In genomic region chr1:233790662-233791371, GRCh38 we compare ENCODE assay signal across 8 cellular contexts.
DNase-seq lines count a peak whose midpoint lies in the region; ATAC-seq and TF ChIP-seq lines count a peak whose summit lies in the region.

No MANE protein-coding gene starts in this region.

- no peak overlapping the region for H3K27ac Mint-ChIP-seq in activated CD4-positive, alpha-beta T cell treated with anti-CD3 and anti-CD28 coated beads, Interleukin-2, amount 10 ng/mL, durations not matched to agents 24 days and 14 days
- H3K27ac Mint-ChIP-seq in type B pancreatic cell: no peak overlapping the region

- TF ChIP-seq CTCF in type B pancreatic cell (conservative IDR thresholded peaks at IDR 0.05): peak; percentile 94

- ATAC-seq in GM19043 (IDR thresholded peaks at IDR 0.05; ENCODE audit: low read depth, unreplicated experiment): peak; percentile 78
- peak; percentile 94 for ATAC-seq in HG03342 (IDR thresholded peaks at IDR 0.05; ENCODE audit: unreplicated experiment)

- no peak for TF ChIP-seq POLR2A in erythroblast (IDR thresholded peaks at IDR 0.05; ENCODE audit: low read length)

- H3K4me1 Mint-ChIP-seq in activated CD4-positive, alpha-beta T cell treated with anti-CD3 and anti-CD28 coated beads, Interleukin-2, amount 10 ng/mL, durations not matched to agents 24 days and 14 days: no peaks in the 10 kb centered on the region
- no peaks in the 10 kb centered on the region for H3K4me1 Mint-ChIP-seq in type B pancreatic cell (ENCODE audit: unreplicated experiment)

- no peak overlapping the region for H3K4me3 Mint-ChIP-seq in activated CD4-positive, alpha-beta T cell treated with anti-CD3 and anti-CD28 coated beads, Interleukin-2, amount 10 ng/mL, durations not matched to agents 24 days and 14 days
- H3K4me3 Mint-ChIP-seq in type B pancreatic cell: no peak overlapping the region

- no peaks in the 10 kb centered on the region for H3K36me3 Mint-ChIP-seq in activated CD4-positive, alpha-beta T cell treated with anti-CD3 and anti-CD28 coated beads, Interleukin-2, amount 10 ng/mL, durations not matched to agents 24 days and 14 days (ENCODE audit: low read depth)
- H3K36me3 Mint-ChIP-seq in type B pancreatic cell: no peaks in the 10 kb centered on the region

- peaks cover 5% of the 10 kb centered on the region for H3K27me3 Mint-ChIP-seq in activated CD4-positive, alpha-beta T cell treated with anti-CD3 and anti-CD28 coated beads, Interleukin-2, amount 10 ng/mL, durations not matched to agents 24 days and 14 days
- peaks cover 19% of the 10 kb centered on the region for H3K27me3 Mint-ChIP-seq in type B pancreatic cell

- peak; percentile 31 for DNase-seq in CMK (ENCODE audit: low read depth)
- peak; percentile 9 for DNase-seq in NCI-H226
- peak; percentile 76 for DNase-seq in activated CD4-positive, alpha-beta T cell treated with anti-CD3 and anti-CD28 coated beads, Interleukin-2, amount 10 ng/mL, durations not matched to agents 24 days and 14 days
- DNase-seq in erythroblast (lab: John Stamatoyannopoulos, UW): peak; percentile 55 to 68
- peak; percentile 35 for DNase-seq in myocyte (ENCODE audit: low read depth)
- DNase-seq in type B pancreatic cell (ENCODE audit: extremely low spot score, unreplicated experiment): no peak

- no peaks in the 10 kb centered on the region for H3K9me3 Mint-ChIP-seq in activated CD4-positive, alpha-beta T cell treated with anti-CD3 and anti-CD28 coated beads, Interleukin-2, amount 10 ng/mL, durations not matched to agents 24 days and 14 days
- no peaks in the 10 kb centered on the region for H3K9me3 Mint-ChIP-seq in type B pancreatic cell

- intact Hi-C loops in activated CD4-positive, alpha-beta T cell treated with anti-CD3 and anti-CD28 coated beads, Interleukin-2, amount 10 ng/mL, durations not matched to agents 24 days and 14 days (cut with micrococcal nuclease): loop anchor here (1.0 to 2.0 kb wide), 4 partner anchors 350 to 486 kb away; no protein-coding TSS in a partner anchor
